Comparison of ENCODE assay signal across 14 cellular contexts in the genomic region with DNA sequence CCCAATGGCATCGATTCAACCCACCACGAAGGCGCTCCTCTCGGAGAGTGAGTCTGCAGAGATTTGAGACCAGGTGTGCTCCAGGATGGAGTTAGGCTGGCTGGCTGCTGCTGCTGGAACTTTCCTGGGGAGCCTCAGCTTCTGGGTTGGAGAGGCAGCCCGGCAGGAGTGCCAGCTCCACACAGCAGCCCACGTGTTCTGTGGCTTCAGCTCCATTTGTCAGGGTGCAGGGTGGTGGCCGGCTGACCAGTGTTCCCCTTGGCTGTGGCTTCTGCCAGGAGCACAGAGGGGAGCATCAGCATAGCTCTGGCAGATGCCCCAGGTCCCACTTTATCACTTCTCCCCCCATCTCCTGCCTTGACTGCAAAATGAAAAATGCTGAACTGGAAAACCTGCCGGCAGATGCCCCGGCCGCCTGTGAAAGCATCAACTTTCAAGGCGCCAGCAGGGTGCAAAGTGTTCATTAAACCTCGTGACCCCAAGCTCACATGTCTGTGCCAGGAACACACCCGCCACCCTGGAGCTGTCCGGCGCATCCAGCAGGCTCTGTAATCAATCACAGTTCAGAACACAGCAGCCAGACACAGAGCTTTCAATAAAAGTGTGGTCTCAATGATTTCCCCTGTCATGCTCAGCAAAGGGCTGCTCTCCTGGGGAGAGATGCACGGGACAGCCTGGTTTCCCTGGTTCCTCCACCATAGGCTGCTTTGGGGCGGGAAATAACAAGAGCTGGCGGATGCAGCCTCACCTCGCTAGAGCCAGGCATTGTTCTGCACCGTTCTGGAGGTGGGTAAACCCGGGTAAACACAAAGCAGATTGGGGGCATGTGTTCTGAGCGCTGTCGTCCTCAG. TPM values are rescaled to one million over a fixed set of nuclear protein-coding genes. Genes with fewer than 3 reads are reported as not detected.
DNase-seq lines count a peak whose midpoint lies in the region; ATAC-seq and FAIRE-seq lines count a peak whose summit lies in the region.
"Had no signal": no experiment of that assay in that cellular context is flagged by ENCODE, and none has a peak within 500 bp of the region (broad histone marks: within the 10 kb centered on the region; RNA-seq: fewer than 3 reads in every experiment).

No MANE protein-coding gene starts in this region.

- peaks cover 2 to 8% of the 10 kb centered on the region in 2 donors for H3K9me3 ChIP-seq in neuronal stem cell (replicated peaks in 1 of 2; ENCODE audit: control insufficient read depth in 2 of 2, insufficient read depth in 1 of 2, low read depth in 1 of 2, low read length in 2 of 2)

- no CpG with 5 or more reads among the region's 23 CpGs for WGBS in neuronal stem cell (ENCODE audit: extremely low coverage in 2 of 2, insufficient read length in 2 of 2, insufficient replicate concordance in 1 of 2), 2 donors

- H3K14ac ChIP-seq in neuronal stem cell (ENCODE audit: low read length), result no peak overlapping the region

- H3K9ac ChIP-seq in neuronal stem cell (ENCODE audit: low read depth, low read length, poor library complexity), result no peak overlapping the region

- peak; percentile 70 to 90 (median 76) for DNase-seq in NCI-H1417 (lab: John Stamatoyannopoulos, UW)
- DNase-seq in NCI-H1417 treated with DMSO at 0.1 percent for 48 hours (lab: John Stamatoyannopoulos, UW), result no peak
- peak; percentile 20 for DNase-seq in NCI-H146 treated with DMSO at 0.1 percent for 48 hours (lab: John Stamatoyannopoulos, UW; ENCODE audit: unreplicated experiment)
- DNase-seq in SW480 (ENCODE audit: low spot score), result peak; percentile 62
- DNase-seq in neuronal stem cell (ENCODE audit: low spot score), result no peak
- DNase-seq in dermis blood vessel endothelial cell, result no peak
- DNase-seq in HTR-8/SVneo (ENCODE audit: insufficient read length, low spot score), result no peak
- DNase-seq: 8988T; activated B cell treated with CpG ODN at 0.5 μM for 24 hours; effector CD8-positive, alpha-beta T cell; GDM1; naive thymus-derived CD4-positive, alpha-beta T cell had no signal

- H4K8ac ChIP-seq in neuronal stem cell (ENCODE audit: low read depth, low read length), result no peak overlapping the region

- H3K4me3 ChIP-seq in neuronal stem cell (ENCODE audit: low read length in 2 of 2), result peak overlapping the region in 1 of 2 donors; percentile 33
- H3K4me3 ChIP-seq: tibial nerve had no signal

- H2BK15ac ChIP-seq in neuronal stem cell (ENCODE audit: low read length), result no peak overlapping the region

- H3K27ac ChIP-seq in neuronal stem cell (replicated peaks; ENCODE audit: low read length), result no peak overlapping the region
- H3K27ac ChIP-seq: tibial nerve had no signal

- no peak for ATAC-seq in GM21717 (IDR thresholded peaks at IDR 0.05; ENCODE audit: unreplicated experiment)
- ATAC-seq: naive thymus-derived CD4-positive, alpha-beta T cell had no signal

- H3K79me1 ChIP-seq in neuronal stem cell (ENCODE audit: low read depth, low read length), result no peaks in the 10 kb centered on the region

- H3K4ac ChIP-seq in neuronal stem cell (ENCODE audit: low read length), result no peak overlapping the region

- H2AK5ac ChIP-seq in neuronal stem cell (ENCODE audit: low read depth, low read length), result no peak overlapping the region

- H2BK5ac ChIP-seq in neuronal stem cell (ENCODE audit: low read length), result no peak overlapping the region

- H2BK12ac ChIP-seq in neuronal stem cell (ENCODE audit: low read length), result no peak overlapping the region

- no peak overlapping the region for H4K91ac ChIP-seq in neuronal stem cell (ENCODE audit: low read depth, low read length, poor library complexity)

- peak overlapping the region; percentile 86 for H2AFZ ChIP-seq in neuronal stem cell (ENCODE audit: low read length)

- no peak overlapping the region for H3K23ac ChIP-seq in neuronal stem cell (ENCODE audit: low read depth, low read length, poor library complexity)

- no peak for FAIRE-seq in HTR-8/SVneo (lab: Jason Lieb, UNC)

- H3K36me3 ChIP-seq in neuronal stem cell (replicated peaks in 1 of 2; ENCODE audit: control insufficient read depth in 2 of 2, insufficient read depth in 2 of 2, low read length in 2 of 2), result no peaks in the 10 kb centered on the region
- H3K36me3 ChIP-seq: tibial nerve had no signal

- no peak overlapping the region for H2BK120ac ChIP-seq in neuronal stem cell (ENCODE audit: low read depth, low read length)

- H3K4me1 ChIP-seq in neuronal stem cell (ENCODE audit: control insufficient read depth in 2 of 2, insufficient read depth in 1 of 2, low read depth in 1 of 2, low read length in 2 of 2), result peaks cover 13 to 18% of the 10 kb centered on the region in 2 donors

- H3K18ac ChIP-seq in neuronal stem cell (ENCODE audit: low read length), result peak overlapping the region; percentile 46

- H3K27me3 ChIP-seq in neuronal stem cell (ENCODE audit: control insufficient read depth in 3 of 3, insufficient read depth in 3 of 3, low read depth in 1 of 3, low read length in 3 of 3), result peaks cover 0 to 14% (median 5%) of the 10 kb centered on the region in 3 experiments

- no peak overlapping the region for H3K4me2 ChIP-seq in neuronal stem cell (ENCODE audit: insufficient read depth, low read length, poor library complexity, severe bottlenecking)

RNA-seq across cellular contexts. Expression of a gene that starts 53.2 kb away (rescaled TPM):
- 24.6 TPM for polyA plus RNA-seq in neuronal stem cell (2013, experiment 1 of 2)
- 25.7 TPM for polyA plus RNA-seq in neuronal stem cell (2013, experiment 2 of 2)
- 11.1 and 39.6 TPM in 2 replicates for total RNA-seq in dermis blood vessel endothelial cell

RNA-seq across cellular contexts. Expression of a gene that starts 53.3 kb away (rescaled TPM):
- 31.5 TPM for polyA plus RNA-seq in neuronal stem cell (2013, experiment 1 of 2)
- polyA plus RNA-seq in neuronal stem cell (2013, experiment 2 of 2), result 31.0 TPM
- 51.6 and 53.1 TPM in 2 replicates for total RNA-seq in dermis blood vessel endothelial cell

Comparison
In these comparisons a context has a peak if more than half of its experiments do, and no peak if none do; other contexts are left out.
1. DNase-seq: peak in NCI-H1417 (3 of 3), NCI-H146 treated with DMSO at 0.1 percent for 48 hours (single experiment) and SW480 (single experiment); none in NCI-H1417 treated with DMSO at 0.1 percent for 48 hours (single experiment), neuronal stem cell (single experiment), dermis blood vessel endothelial cell (single experiment) and HTR-8/SVneo (single experiment).